In the genomic region with DNA sequence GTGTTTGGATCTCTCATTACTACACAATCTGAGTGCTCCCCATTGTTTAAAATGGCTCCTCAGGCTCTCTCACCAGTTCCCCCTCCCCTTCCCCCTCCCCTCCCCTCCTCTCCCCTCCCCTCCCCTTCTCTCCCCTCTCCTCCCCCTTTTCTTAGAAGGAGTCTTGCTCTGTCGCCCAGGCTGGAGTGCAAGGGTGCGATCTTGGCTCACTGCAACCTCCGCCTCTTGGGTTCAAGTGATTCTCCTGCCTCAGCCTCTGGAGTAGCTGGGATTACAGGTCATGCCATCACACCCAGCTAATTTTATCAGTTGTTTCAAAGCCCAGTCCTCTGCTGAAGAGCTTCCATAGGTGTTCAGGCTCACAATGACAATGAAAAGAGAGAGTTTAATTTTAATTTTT, we compare ENCODE assay signal across 29 cellular contexts.
"Had no signal": no experiment of that assay in that cellular context is flagged by ENCODE, and none has a peak within 500 bp of the region (broad histone marks: within the 10 kb centered on the region; RNA-seq: fewer than 3 reads in every experiment).

No MANE protein-coding gene starts in this region.

- H3K36me3 ChIP-seq: left lung, lower lobe of right lung, pancreas, right atrium auricular region, right lobe of liver, suprapubic skin, thoracic aorta, tibial artery, upper lobe of right lung had no signal

- H3K36me3 Mint-ChIP-seq: naive B cell, natural killer cell had no signal

- H3K27me3 Mint-ChIP-seq: naive B cell; progenitor cell of endocrine pancreas; stimulated activated naive CD8-positive, alpha-beta T cell treated with anti-CD3 and anti-CD28 coated beads, Interleukin-15, Interleukin-2, amounts not matched to agents 100 ng/mL and 50 ng/mL, for 24 hours had no signal

- H3K27me3 ChIP-seq: heart left ventricle, left lung, pancreas, right atrium auricular region, right lobe of liver, suprapubic skin, tibial artery, upper lobe of right lung had no signal

- H3K4me2 ChIP-seq: smooth muscle cell had no signal

- H3K9me3 Mint-ChIP-seq: immature natural killer cell; mesothelial cell of epicardium; naive B cell; natural killer cell; stimulated activated effector memory CD8-positive, alpha-beta T cell treated with anti-CD3 and anti-CD28 coated beads, Interleukin-12 subunit alpha, Interleukin-12 subunit beta, amount 100 ng/mL, for 72 hours; stimulated activated naive CD8-positive, alpha-beta T cell treated with anti-CD3 and anti-CD28 coated beads, Interleukin-15, Interleukin-2, amounts not matched to agents 100 ng/mL and 50 ng/mL, for 24 hours had no signal

- H3K27ac ChIP-seq: heart left ventricle, left lung, lower lobe of right lung, pancreas, right atrium auricular region, right lobe of liver, suprapubic skin, thoracic aorta, tibial artery, upper lobe of right lung had no signal

- H3K27ac Mint-ChIP-seq: immature natural killer cell; mesothelial cell of epicardium; naive B cell; natural killer cell; nephron progenitor cell; progenitor cell of endocrine pancreas; stimulated activated effector memory CD8-positive, alpha-beta T cell treated with anti-CD3 and anti-CD28 coated beads, Interleukin-12 subunit alpha, Interleukin-12 subunit beta, amount 100 ng/mL, for 72 hours; stimulated activated naive CD8-positive, alpha-beta T cell treated with anti-CD3 and anti-CD28 coated beads, Interleukin-15, Interleukin-2, amounts not matched to agents 100 ng/mL and 50 ng/mL, for 24 hours had no signal

- H3K4me3 ChIP-seq: heart left ventricle, left lung, lower lobe of right lung, pancreas, right atrium auricular region, right lobe of liver, smooth muscle cell, suprapubic skin, thoracic aorta, tibial artery, upper lobe of right lung had no signal

- H3K4me3 Mint-ChIP-seq: immature natural killer cell; mesothelial cell of epicardium; natural killer cell; nephron progenitor cell; stimulated activated effector memory CD8-positive, alpha-beta T cell treated with anti-CD3 and anti-CD28 coated beads, Interleukin-12 subunit alpha, Interleukin-12 subunit beta, amount 100 ng/mL, for 72 hours; stimulated activated naive CD8-positive, alpha-beta T cell treated with anti-CD3 and anti-CD28 coated beads, Interleukin-15, Interleukin-2, amounts not matched to agents 100 ng/mL and 50 ng/mL, for 24 hours had no signal

- DNase-seq: heart left ventricle; hypothalamus; immature natural killer cell; kidney; left colon; left lung; lower lobe of right lung; mammary epithelial cell; mesenchymal stem cell; naive B cell; natural killer cell; nephron progenitor cell; nucleus accumbens; pancreas; right lobe of liver; stimulated activated CD4-positive, alpha-beta T cell treated with anti-CD3 and anti-CD28 coated beads, Interleukin-1b, Interleukin-23, amount 100 ng/mL, for 48 hours; stimulated activated CD4-positive, alpha-beta T cell treated with anti-CD3 and anti-CD28 coated beads, Interleukin-4, amount 100 ng/mL, for 1 hour; stimulated activated naive CD4-positive, alpha-beta T cell; tibial artery; trophoblast cell; upper lobe of right lung had no signal

- H3K9me3 ChIP-seq: heart left ventricle, left lung, lower lobe of right lung, pancreas, right atrium auricular region, right lobe of liver, suprapubic skin, thoracic aorta, tibial artery, upper lobe of right lung had no signal
